2 cellular contexts compared by ENCODE assay signal in genomic region chr19:7010722-7011593, GRCh38.
TF ChIP-seq lines count a peak whose summit lies in the region.

No MANE protein-coding gene starts in this region.

TF ChIP-seq in A549, 52 proteins besides CTCF, POLR2A, EP300 and RAD21:
- TF ChIP-seq, protein P1, sequence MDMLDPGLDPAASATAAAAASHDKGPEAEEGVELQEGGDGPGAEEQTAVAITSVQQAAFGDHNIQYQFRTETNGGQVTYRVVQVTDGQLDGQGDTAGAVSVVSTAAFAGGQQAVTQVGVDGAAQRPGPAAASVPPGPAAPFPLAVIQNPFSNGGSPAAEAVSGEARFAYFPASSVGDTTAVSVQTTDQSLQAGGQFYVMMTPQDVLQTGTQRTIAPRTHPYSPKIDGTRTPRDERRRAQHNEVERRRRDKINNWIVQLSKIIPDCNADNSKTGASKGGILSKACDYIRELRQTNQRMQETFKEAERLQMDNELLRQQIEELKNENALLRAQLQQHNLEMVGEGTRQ (IDR thresholded peaks at IDR 0.05), result peak; percentile 52
- TF ChIP-seq, protein P2, sequence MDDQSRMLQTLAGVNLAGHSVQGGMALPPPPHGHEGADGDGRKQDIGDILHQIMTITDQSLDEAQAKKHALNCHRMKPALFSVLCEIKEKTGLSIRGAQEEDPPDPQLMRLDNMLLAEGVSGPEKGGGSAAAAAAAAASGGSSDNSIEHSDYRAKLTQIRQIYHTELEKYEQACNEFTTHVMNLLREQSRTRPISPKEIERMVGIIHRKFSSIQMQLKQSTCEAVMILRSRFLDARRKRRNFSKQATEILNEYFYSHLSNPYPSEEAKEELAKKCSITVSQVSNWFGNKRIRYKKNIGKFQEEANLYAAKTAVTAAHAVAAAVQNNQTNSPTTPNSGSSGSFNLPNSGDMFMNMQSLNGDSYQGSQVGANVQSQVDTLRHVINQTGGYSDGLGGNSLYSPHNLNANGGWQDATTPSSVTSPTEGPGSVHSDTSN (IDR thresholded peaks at IDR 0.05), result no peak
- TF ChIP-seq BCL3 (IDR thresholded peaks at IDR 0.05) (no peak), POLR2AphosphoS2 (conservative IDR thresholded peaks at IDR 0.05; ENCODE audit: low read length) (no peak), FOSB (CRISPR knock-in tag; IDR thresholded peaks at IDR 0.05) (no peak), SMC3 (IDR thresholded peaks at IDR 0.05) (no peak), GATA3 (IDR thresholded peaks at IDR 0.05; ENCODE audit: borderline replicate concordance) (no peak), HES2 (IDR thresholded peaks at IDR 0.05) (no peak)

TF ChIP-seq in K562, 482 proteins besides CTCF, POLR2A, EP300 and RAD21:
- TF ChIP-seq ZNF347 (CRISPR knock-in tag; IDR thresholded peaks at IDR 0.05; ENCODE audit: low read depth), result no peak
- TF ChIP-seq FOXK2 (conservative IDR thresholded peaks at IDR 0.05 in 1 of 2, IDR thresholded peaks at IDR 0.05 in 1 of 2; ENCODE audit: low read depth in 2 of 2), result no peak
- TF ChIP-seq NFATC3 (IDR thresholded peaks at IDR 0.05), result no peak
- no peak for TF ChIP-seq ZBTB8A (IDR thresholded peaks at IDR 0.05; ENCODE audit: partially characterized antibody)
- TF ChIP-seq KDM4B (IDR thresholded peaks at IDR 0.05; ENCODE audit: borderline replicate concordance in 2 of 2, low read depth in 1 of 2), result no peak
- TF ChIP-seq, protein P3, sequence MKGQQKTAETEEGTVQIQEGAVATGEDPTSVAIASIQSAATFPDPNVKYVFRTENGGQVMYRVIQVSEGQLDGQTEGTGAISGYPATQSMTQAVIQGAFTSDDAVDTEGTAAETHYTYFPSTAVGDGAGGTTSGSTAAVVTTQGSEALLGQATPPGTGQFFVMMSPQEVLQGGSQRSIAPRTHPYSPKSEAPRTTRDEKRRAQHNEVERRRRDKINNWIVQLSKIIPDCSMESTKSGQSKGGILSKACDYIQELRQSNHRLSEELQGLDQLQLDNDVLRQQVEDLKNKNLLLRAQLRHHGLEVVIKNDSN (CRISPR knock-in tag; IDR thresholded peaks at IDR 0.05), result peak; percentile 83
- no peak for TF ChIP-seq OTX1 (CRISPR knock-in tag; IDR thresholded peaks at IDR 0.05)
- TF ChIP-seq, protein P4, sequence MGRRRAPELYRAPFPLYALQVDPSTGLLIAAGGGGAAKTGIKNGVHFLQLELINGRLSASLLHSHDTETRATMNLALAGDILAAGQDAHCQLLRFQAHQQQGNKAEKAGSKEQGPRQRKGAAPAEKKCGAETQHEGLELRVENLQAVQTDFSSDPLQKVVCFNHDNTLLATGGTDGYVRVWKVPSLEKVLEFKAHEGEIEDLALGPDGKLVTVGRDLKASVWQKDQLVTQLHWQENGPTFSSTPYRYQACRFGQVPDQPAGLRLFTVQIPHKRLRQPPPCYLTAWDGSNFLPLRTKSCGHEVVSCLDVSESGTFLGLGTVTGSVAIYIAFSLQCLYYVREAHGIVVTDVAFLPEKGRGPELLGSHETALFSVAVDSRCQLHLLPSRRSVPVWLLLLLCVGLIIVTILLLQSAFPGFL (CRISPR knock-in tag; IDR thresholded peaks at IDR 0.05), result no peak
- peak; percentile 78 for TF ChIP-seq RAD51 (IDR thresholded peaks at IDR 0.05; ENCODE audit: borderline replicate concordance, low read depth)
- no peak for TF ChIP-seq ZNF507 (tag; conservative IDR thresholded peaks at IDR 0.05)
- no peak for TF ChIP-seq MTA2 (IDR thresholded peaks at IDR 0.05; ENCODE audit: low read depth)
- TF ChIP-seq NR2C1 (IDR thresholded peaks at IDR 0.05), result peak; percentile 64
- peak; percentile 74 for TF ChIP-seq NR2C1 (tag; IDR thresholded peaks at IDR 0.05)
- no peak for TF ChIP-seq NR2C2 (CRISPR knock-in tag; IDR thresholded peaks at IDR 0.05)
- peak; percentile 62; the same call in 1 of the 2 replicates for TF ChIP-seq NR2C2 (tag; IDR thresholded peaks at IDR 0.05)
- 0 out of 2 replicates have a peak, but pooled peaks have one; percentile 5 for TF ChIP-seq CBFA2T2 (conservative IDR thresholded peaks at IDR 0.05)
- TF ChIP-seq RFX1 (IDR thresholded peaks at IDR 0.05), result peak; percentile 26; the same call in 1 of the 2 replicates
- TF ChIP-seq, protein P1 (CRISPR knock-in tag; IDR thresholded peaks at IDR 0.05), result peak; percentile 84
- TF ChIP-seq ZBED1 (IDR thresholded peaks at IDR 0.05), result no peak
- TF ChIP-seq MCM2 (IDR thresholded peaks at IDR 0.05; ENCODE audit: low read depth), result no peak
